In the genomic region with DNA sequence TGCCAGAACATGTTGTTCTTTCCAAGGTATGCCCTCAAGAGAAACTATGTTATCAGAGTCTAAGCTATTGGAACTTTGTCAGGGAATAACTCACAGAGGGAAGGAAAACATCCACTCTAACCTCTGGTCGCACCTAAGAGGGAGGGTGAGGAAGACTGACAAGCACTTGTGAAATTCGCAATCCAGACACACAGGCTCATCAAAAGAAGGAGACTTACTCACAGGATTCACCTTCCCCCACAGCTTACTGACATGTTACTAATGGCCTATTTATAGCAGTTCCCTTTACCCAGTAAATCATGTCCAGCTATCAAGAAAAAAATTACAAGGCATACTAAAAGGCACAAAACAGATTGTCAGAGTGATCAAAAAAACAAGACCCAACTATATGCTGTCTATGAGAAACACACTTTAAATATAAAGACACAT, we compare ENCODE assay signal across 15 cellular contexts. TPM values are rescaled to one million over a fixed set of nuclear protein-coding genes. Genes with fewer than 3 reads are reported as not detected.
DNase-seq lines count a peak whose midpoint lies in the region; ATAC-seq and TF ChIP-seq lines count a peak whose summit lies in the region.
"Had no signal": no experiment of that assay in that cellular context is flagged by ENCODE, and none has a peak within 500 bp of the region (broad histone marks: within the 10 kb centered on the region; RNA-seq: fewer than 3 reads in every experiment).

No MANE protein-coding gene starts in this region.

- H3K4me1 ChIP-seq in HCT116 (ENCODE audit: control insufficient read depth in 1 of 2, insufficient read depth in 2 of 2, low read length in 2 of 2) (peaks cover 0 to 15% of the 10 kb centered on the region in 2 experiments; a peak in 2 of 4 replicates), psoas muscle (no peaks in the 10 kb centered on the region), GM23338 (ENCODE audit: insufficient read depth) (no peaks in the 10 kb centered on the region)
- H3K4me1 ChIP-seq: BLaER1 had no signal

- TF ChIP-seq CTCF in HCT116 (IDR thresholded peaks at IDR 0.05 in 2 of 3, conservative IDR thresholded peaks at IDR 0.05 in 1 of 3; ENCODE audit: borderline replicate concordance in 1 of 3, insufficient read depth in 1 of 3, low read depth in 2 of 3, low read length in 2 of 3) (no peak), RWPE1 (conservative IDR thresholded peaks at IDR 0.05; ENCODE audit: low read depth) (no peak), fibroblast of pulmonary artery (IDR thresholded peaks at IDR 0.05; ENCODE audit: low read length, missing control alignments) (no peak), psoas muscle (IDR thresholded peaks at IDR 0.05) (no peak), GM23338 (conservative IDR thresholded peaks at IDR 0.05; ENCODE audit: low read depth in 2 of 2) (no peak)

- H3K79me2 ChIP-seq in HCT116 (ENCODE audit: insufficient read depth, low read length) = no peaks in the 10 kb centered on the region
- no peaks in the 10 kb centered on the region for H3K79me2 ChIP-seq in GM23338 (replicated peaks; ENCODE audit: insufficient read depth)

- RAD21 ChIA-PET in HCT116 (lab: Charles Lee; ENCODE audit: low non-redundant PET in 1 of 2, low total read pairs in 2 of 2, uncharacterized antibody in 2 of 2, unreplicated experiment in 2 of 2) = no interaction called here

- H3F3A ChIP-seq in GM23338 (replicated peaks; ENCODE audit: low read depth) = no peaks in the 10 kb centered on the region

- no peaks in the 10 kb centered on the region for H3K4me1 Mint-ChIP-seq in activated CD4-positive, alpha-beta T cell treated with anti-CD3 and anti-CD28 coated beads for 36 hours
- H3K4me1 Mint-ChIP-seq in GM23338 = no peaks in the 10 kb centered on the region

- no peaks in the 10 kb centered on the region for H3K9me3 Mint-ChIP-seq in activated CD4-positive, alpha-beta T cell treated with anti-CD3 and anti-CD28 coated beads for 36 hours (ENCODE audit: low read depth)
- H3K9me3 Mint-ChIP-seq in GM23338 = no peaks in the 10 kb centered on the region
- H3K9me3 Mint-ChIP-seq: effector memory CD8-positive, alpha-beta T cell had no signal

- no peaks in the 10 kb centered on the region for H3K9me3 ChIP-seq in HCT116 (ENCODE audit: control insufficient read depth in 1 of 2, insufficient read depth in 1 of 2, low read depth in 1 of 2, low read length in 2 of 2)
- H3K9me3 ChIP-seq in psoas muscle = no peaks in the 10 kb centered on the region
- H3K9me3 ChIP-seq: BLaER1 had no signal

- H3K4me2 ChIP-seq in HCT116 (ENCODE audit: low read length) = peak overlapping the region; percentile 40
- H3K4me2 ChIP-seq in GM23338 = no peak overlapping the region
- H3K4me2 ChIP-seq: BLaER1 had no signal

- H3K9ac ChIP-seq in HCT116 (ENCODE audit: low read length) = no peak overlapping the region
- H3K9ac ChIP-seq: BLaER1 had no signal

- H3K9me2 ChIP-seq in HCT116 (ENCODE audit: insufficient read depth) (peaks cover 3% of the 10 kb centered on the region; the same call in 1 of the 2 replicates), GM23338 (ENCODE audit: insufficient read depth) (no peaks in the 10 kb centered on the region)

- no peak overlapping the region for H3K27ac Mint-ChIP-seq in activated CD4-positive, alpha-beta T cell treated with anti-CD3 and anti-CD28 coated beads for 36 hours
- no peak overlapping the region; the same call in 1 of the 2 replicates for H3K27ac Mint-ChIP-seq in GM23338
- H3K27ac Mint-ChIP-seq: effector memory CD8-positive, alpha-beta T cell had no signal

- no peak overlapping the region for H3K4me3 Mint-ChIP-seq in activated CD4-positive, alpha-beta T cell treated with anti-CD3 and anti-CD28 coated beads for 36 hours
- H3K4me3 Mint-ChIP-seq in GM23338 = no peak overlapping the region
- H3K4me3 Mint-ChIP-seq: effector memory CD8-positive, alpha-beta T cell had no signal

- BruUV-seq in HCT116 (replicated peaks; lab: Mats Ljungman, UMichigan) = no TSS peak

- 38 to 42% (median 42%) methylated on average over 2 of the region's 2 CpGs for WGBS in psoas muscle, 3 donors

- H4K20me1 ChIP-seq in HCT116 (ENCODE audit: insufficient read depth) (no peaks in the 10 kb centered on the region), GM23338 (replicated peaks; ENCODE audit: insufficient read depth) (no peaks in the 10 kb centered on the region)
- H4K20me1 ChIP-seq: BLaER1 had no signal

- H3K27me3 Mint-ChIP-seq in activated CD4-positive, alpha-beta T cell treated with anti-CD3 and anti-CD28 coated beads for 36 hours = peaks cover 7% of the 10 kb centered on the region
- H3K27me3 Mint-ChIP-seq in GM23338 (ENCODE audit: insufficient read depth, low read depth, poor library complexity) = no peaks in the 10 kb centered on the region

- POLR2A ChIA-PET in HCT116 (lab: Charles Lee) (no interaction called here), RWPE1 (lab: Yijun Ruan, JAX; ENCODE audit: low non-redundant PET) (interaction anchor here (0.6 kb wide), 1 partner anchor 49 kb away, joined by 3 read pairs; the partner anchor contains the start of genes CHML and OPN3)
- POLR2A ChIA-PET in activated CD4-positive, alpha-beta T cell treated with anti-CD3 and anti-CD28 coated beads for 36 hours (lab: Charles Lee) = no interaction called here

- no peak for TF ChIP-seq RAD21 in HCT116 (IDR thresholded peaks at IDR 0.05; ENCODE audit: low read depth)

- no peak for TF ChIP-seq POLR2A in HCT116 (IDR thresholded peaks at IDR 0.05; ENCODE audit: borderline replicate concordance, extremely low read depth, insufficient read depth, insufficient read length)

- H3K4me3 ChIP-seq in HCT116 (replicated peaks in 1 of 2; ENCODE audit: low read depth in 1 of 2, low read length in 2 of 2) (peak overlapping the region in 1 of 2 experiments; percentile 6; a peak in 2 of 4 replicates), fibroblast of pulmonary artery (replicated peaks; ENCODE audit: low read depth, low read length) (no peak overlapping the region), psoas muscle (no peak overlapping the region), GM23338 (no peak overlapping the region)
- H3K4me3 ChIP-seq: BLaER1 had no signal

- no peaks in the 10 kb centered on the region for H3K36me3 Mint-ChIP-seq in activated CD4-positive, alpha-beta T cell treated with anti-CD3 and anti-CD28 coated beads for 36 hours (ENCODE audit: low read depth)
- H3K36me3 Mint-ChIP-seq in GM23338 (ENCODE audit: low read depth) = no peaks in the 10 kb centered on the region

- CTCF ChIA-PET in HCT116 (lab: Charles Lee) = no interaction called here
- CTCF ChIA-PET in RWPE1 (lab: Yijun Ruan, JAX) = no interaction called here
- CTCF ChIA-PET in activated CD4-positive, alpha-beta T cell treated with anti-CD3 and anti-CD28 coated beads for 36 hours (lab: Charles Lee) = no interaction called here

- H2AFZ ChIP-seq in HCT116 (ENCODE audit: low read depth, low read length, poor library complexity, severe bottlenecking) = no peak overlapping the region
- no peak overlapping the region for H2AFZ ChIP-seq in GM23338

- ATAC-seq in HCT116 = no peak
- ATAC-seq in psoas muscle = peak in 3 of 4 donors; percentile 43 to 82 (median 59)
- no peak for ATAC-seq in activated CD4-positive, alpha-beta T cell treated with anti-CD3 and anti-CD28 coated beads for 36 hours
- no peak for ATAC-seq in HG03469 (IDR thresholded peaks at IDR 0.05; ENCODE audit: unreplicated experiment)
- ATAC-seq in sciatic nerve = no peak
- no peak for ATAC-seq in GM23338
- ATAC-seq: effector memory CD8-positive, alpha-beta T cell had no signal

- H3K27ac ChIP-seq in HCT116 (ENCODE audit: low read depth, low read length) (no peak overlapping the region), RWPE1 (no peak overlapping the region), psoas muscle (no peak overlapping the region), GM23338 (ENCODE audit: low read depth) (no peak overlapping the region)
- H3K27ac ChIP-seq: BLaER1 had no signal

- H3K36me3 ChIP-seq in HCT116 (ENCODE audit: control insufficient read depth in 1 of 2, insufficient read depth in 2 of 2, low read length in 2 of 2) (no peaks in the 10 kb centered on the region), psoas muscle (ENCODE audit: insufficient read depth in 1 of 2, low read depth in 1 of 2) (no peaks in the 10 kb centered on the region), GM23338 (ENCODE audit: insufficient read depth) (no peaks in the 10 kb centered on the region)
- H3K36me3 ChIP-seq: BLaER1 had no signal

- no peaks in the 10 kb centered on the region for H3K27me3 ChIP-seq in HCT116 (ENCODE audit: insufficient read depth, low read length)
- H3K27me3 ChIP-seq in psoas muscle (ENCODE audit: insufficient read depth in 3 of 3, low read length in 2 of 3) = peaks cover 0 to 2% (median 0%) of the 10 kb centered on the region in 3 donors
- H3K27me3 ChIP-seq in GM23338 (ENCODE audit: insufficient read depth) = no peaks in the 10 kb centered on the region
- H3K27me3 ChIP-seq: BLaER1 had no signal

- intact Hi-C loops in HCT116 (cut with micrococcal nuclease) = no loop called here
- intact Hi-C loops in psoas muscle (cut with DNase I) = no loop called here
- intact Hi-C loops in activated CD4-positive, alpha-beta T cell treated with anti-CD3 and anti-CD28 coated beads for 36 hours (cut with DNase I, micrococcal nuclease) = no loop called here
- intact Hi-C loops in sciatic nerve (cut with DNase I) = no loop called here

- DNase-seq in HCT116 (ENCODE audit: low read depth, low spot score) = no peak
- peak; percentile 94 for DNase-seq in RWPE1 (ENCODE audit: low spot score)
- peak; percentile 11 for DNase-seq in fibroblast of pulmonary artery (ENCODE audit: low read depth)
- no peak for DNase-seq in psoas muscle
- DNase-seq in activated CD4-positive, alpha-beta T cell treated with anti-CD3 and anti-CD28 coated beads for 36 hours = no peak
- no peak for DNase-seq in sciatic nerve (ENCODE audit: low spot score)
- DNase-seq in GM23338 (ENCODE audit: low spot score) = no peak
- DNase-seq: effector memory CD8-positive, alpha-beta T cell; GDM1; NCI-H2107; stimulated activated CD4-positive, alpha-beta T cell treated with anti-CD3 and anti-CD28 coated beads, Interleukin-1b, Interleukin-23, amount 100 ng/mL, for 48 hours; SW 1271 had no signal

RNA-seq across cellular contexts. Expression of gene WDR64, which starts 36.9 kb away (rescaled TPM):
- total RNA-seq in HCT116 (2021; ENCODE audit: unreplicated experiment) (not detected), psoas muscle (not detected), sciatic nerve (not detected)
- not detected in 2 replicates for polyA plus RNA-seq in HCT116 (2012)
- polyA plus RNA-seq in psoas muscle (not detected), GM23338 (2016; fragmentation: Nextera tagmentation; extraction: Ambion mirVana) (not detected in 2 replicates)
- not detected for total RNA-seq in activated CD4-positive, alpha-beta T cell treated with anti-CD3 and anti-CD28 coated beads for 36 hours
- total RNA-seq in GM23338 (2014; rRNA removed; shearing (Covaris generic)) = not detected in 2 replicates
- total RNA-seq: mesenteric fat pad had no signal

RNA-seq across cellular contexts. Expression of gene CHML, which starts 48.8 kb away (rescaled TPM):
- 9.7 TPM for total RNA-seq in HCT116 (2021; ENCODE audit: unreplicated experiment)
- 2.5 and 3.0 TPM in 2 replicates for polyA plus RNA-seq in HCT116 (2012)
- total RNA-seq in psoas muscle = 10 to 100 TPM in 1 of 4 donors, 1 to 10 TPM in 3; 3.5 to 10.7 (median 5.4) TPM
- 1 to 10 TPM; 2.4 to 5.6 (median 4.2) TPM for polyA plus RNA-seq in psoas muscle
- 10 to 100 TPM; 13.4 to 16.5 TPM for total RNA-seq in activated CD4-positive, alpha-beta T cell treated with anti-CD3 and anti-CD28 coated beads for 36 hours
- total RNA-seq in sciatic nerve = 12.0 TPM
- total RNA-seq in GM23338 (2014; rRNA removed; shearing (Covaris generic)) = 65.1 and 66.8 TPM in 2 replicates
- 17.2 and 19.9 TPM in 2 replicates for polyA plus RNA-seq in GM23338 (2016; fragmentation: Nextera tagmentation; extraction: Ambion mirVana)

RNA-seq across cellular contexts. Expression of gene OPN3, which starts 48.8 kb away (rescaled TPM):
- 6.1 TPM for total RNA-seq in HCT116 (2021; ENCODE audit: unreplicated experiment)
- polyA plus RNA-seq in HCT116 (2012) = 1.5 and 2.4 TPM in 2 replicates
- 1 to 10 TPM; 1.7 to 4.7 (median 3.8) TPM for total RNA-seq in psoas muscle
- polyA plus RNA-seq in psoas muscle = 1 to 10 TPM; 2.4 to 7.0 (median 5.8) TPM
- total RNA-seq in activated CD4-positive, alpha-beta T cell treated with anti-CD3 and anti-CD28 coated beads for 36 hours = 10 to 100 TPM; 10.8 to 12.2 TPM
- 16.9 TPM for total RNA-seq in sciatic nerve
- total RNA-seq in GM23338 (2014; rRNA removed; shearing (Covaris generic)) = 35.4 and 46.8 TPM in 2 replicates
- polyA plus RNA-seq in GM23338 (2016; fragmentation: Nextera tagmentation; extraction: Ambion mirVana) = 21.1 and 23.7 TPM in 2 replicates

Comparison
In these comparisons a context has a peak if more than half of its experiments do, and no peak if none do; other contexts are left out.
1. ATAC-seq: peak in psoas muscle (3 of 4); none in HCT116 (single experiment), activated CD4-positive, alpha-beta T cell treated with anti-CD3 and anti-CD28 coated beads for 36 hours (single experiment), HG03469 (single experiment), sciatic nerve (single experiment) and GM23338 (single experiment).
2. DNase-seq: peak in RWPE1 (single experiment) and fibroblast of pulmonary artery (single experiment); none in HCT116 (single experiment), psoas muscle (0 of 2), activated CD4-positive, alpha-beta T cell treated with anti-CD3 and anti-CD28 coated beads for 36 hours (single experiment), sciatic nerve (single experiment) and GM23338 (single experiment).